ENCODE assay signal across 18 cellular contexts in genomic region chr2:42364653-42365052, GRCh38. TPM values are rescaled to one million over a fixed set of nuclear protein-coding genes. Genes with fewer than 3 reads are reported as not detected.
DNase-seq lines count a peak whose midpoint lies in the region; ATAC-seq and TF ChIP-seq lines count a peak whose summit lies in the region.
"Had no signal": no experiment of that assay in that cellular context is flagged by ENCODE, and none has a peak within 500 bp of the region (broad histone marks: within the 10 kb centered on the region; RNA-seq: fewer than 3 reads in every experiment).

No MANE protein-coding gene starts in this region.

- no peaks in the 10 kb centered on the region for H3K9me2 ChIP-seq in neural cell (ENCODE audit: insufficient read depth, low read length)

- H3K27ac ChIP-seq in neural cell (ENCODE audit: low read length): peak overlapping the region; percentile 85
- H3K27ac ChIP-seq: BLaER1, C4-2B had no signal

- H3K4me2 ChIP-seq in neural cell (ENCODE audit: low read length): peak overlapping the region; percentile 49
- H3K4me2 ChIP-seq: BLaER1 had no signal

- peak; percentile 75 for DNase-seq in NCI-H1694 treated with DMSO at 0.1 percent for 48 hours (lab: John Stamatoyannopoulos, UW)
- DNase-seq in left kidney (ENCODE audit: low read depth, low spot score): peak; percentile 56
- no peak for DNase-seq in NCI-H1105 treated with DMSO at 0.1 percent for 48 hours (lab: John Stamatoyannopoulos, UW)
- no peak for DNase-seq in stimulated activated CD4-positive, alpha-beta T cell treated with anti-CD3 and anti-CD28 coated beads, Interleukin-1b, Interleukin-23, amount 100 ng/mL, for 48 hours
- DNase-seq: CD4-positive, CD25-positive, alpha-beta regulatory T cell; CD8-positive, alpha-beta memory T cell; DMS 273 treated with DMSO at 0.1 percent for 48 hours; DMS79; EL; GDM1; GOT3; HFFc6 had no signal

- no peaks in the 10 kb centered on the region for H3K36me3 ChIP-seq in neural cell (ENCODE audit: insufficient read depth, low read length)
- H3K36me3 ChIP-seq: BLaER1, HAP-1 had no signal

- no peak for TF ChIP-seq CTCF in neural cell (IDR thresholded peaks at IDR 0.05; ENCODE audit: poor library complexity, severe bottlenecking)

- no peaks in the 10 kb centered on the region for H3F3A ChIP-seq in neural cell (ENCODE audit: insufficient read depth, low read length, poor library complexity, severe bottlenecking)

- H3K9ac ChIP-seq in neural cell (ENCODE audit: low read length): peak overlapping the region; percentile 48
- H3K9ac ChIP-seq: BLaER1 had no signal

- peak; percentile 30 for TF ChIP-seq EP300 in neural cell (conservative IDR thresholded peaks at IDR 0.05; ENCODE audit: poor library complexity, severe bottlenecking)

- H3K27me3 ChIP-seq in neural cell (ENCODE audit: insufficient read depth, low read depth, low read length): no peaks in the 10 kb centered on the region
- H3K27me3 ChIP-seq: BLaER1 had no signal

- peaks cover 15% of the 10 kb centered on the region for H3K79me2 ChIP-seq in neural cell (replicated peaks; ENCODE audit: insufficient read depth, low read length)

- TF ChIP-seq RAD21 in neural cell (conservative IDR thresholded peaks at IDR 0.05): no peak

- no peaks in the 10 kb centered on the region for H3K9me3 ChIP-seq in neural cell (ENCODE audit: low read length)
- H3K9me3 ChIP-seq: BLaER1, HAP-1 had no signal

- ATAC-seq in HG02870 (IDR thresholded peaks at IDR 0.05; ENCODE audit: unreplicated experiment): no peak
- ATAC-seq: GM12878 had no signal

- no peaks in the 10 kb centered on the region for H4K20me1 ChIP-seq in neural cell (ENCODE audit: insufficient read depth)

- H2AFZ ChIP-seq in neural cell (ENCODE audit: low read depth, low read length): peak overlapping the region; percentile 29

- peak overlapping the region; percentile 41 for H3K4me3 ChIP-seq in neural cell (ENCODE audit: low read length)
- H3K4me3 ChIP-seq: BLaER1, GM12878, HAP-1 had no signal

TF ChIP-seq in neural cell, 6 proteins besides CTCF, POLR2A, EP300 and RAD21:
- TF ChIP-seq, protein P1, sequence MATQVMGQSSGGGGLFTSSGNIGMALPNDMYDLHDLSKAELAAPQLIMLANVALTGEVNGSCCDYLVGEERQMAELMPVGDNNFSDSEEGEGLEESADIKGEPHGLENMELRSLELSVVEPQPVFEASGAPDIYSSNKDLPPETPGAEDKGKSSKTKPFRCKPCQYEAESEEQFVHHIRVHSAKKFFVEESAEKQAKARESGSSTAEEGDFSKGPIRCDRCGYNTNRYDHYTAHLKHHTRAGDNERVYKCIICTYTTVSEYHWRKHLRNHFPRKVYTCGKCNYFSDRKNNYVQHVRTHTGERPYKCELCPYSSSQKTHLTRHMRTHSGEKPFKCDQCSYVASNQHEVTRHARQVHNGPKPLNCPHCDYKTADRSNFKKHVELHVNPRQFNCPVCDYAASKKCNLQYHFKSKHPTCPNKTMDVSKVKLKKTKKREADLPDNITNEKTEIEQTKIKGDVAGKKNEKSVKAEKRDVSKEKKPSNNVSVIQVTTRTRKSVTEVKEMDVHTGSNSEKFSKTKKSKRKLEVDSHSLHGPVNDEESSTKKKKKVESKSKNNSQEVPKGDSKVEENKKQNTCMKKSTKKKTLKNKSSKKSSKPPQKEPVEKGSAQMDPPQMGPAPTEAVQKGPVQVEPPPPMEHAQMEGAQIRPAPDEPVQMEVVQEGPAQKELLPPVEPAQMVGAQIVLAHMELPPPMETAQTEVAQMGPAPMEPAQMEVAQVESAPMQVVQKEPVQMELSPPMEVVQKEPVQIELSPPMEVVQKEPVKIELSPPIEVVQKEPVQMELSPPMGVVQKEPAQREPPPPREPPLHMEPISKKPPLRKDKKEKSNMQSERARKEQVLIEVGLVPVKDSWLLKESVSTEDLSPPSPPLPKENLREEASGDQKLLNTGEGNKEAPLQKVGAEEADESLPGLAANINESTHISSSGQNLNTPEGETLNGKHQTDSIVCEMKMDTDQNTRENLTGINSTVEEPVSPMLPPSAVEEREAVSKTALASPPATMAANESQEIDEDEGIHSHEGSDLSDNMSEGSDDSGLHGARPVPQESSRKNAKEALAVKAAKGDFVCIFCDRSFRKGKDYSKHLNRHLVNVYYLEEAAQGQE (IDR thresholded peaks at IDR 0.05; ENCODE audit: borderline replicate concordance): peak; percentile 56
- TF ChIP-seq POLR2AphosphoS5 (IDR thresholded peaks at IDR 0.05): peak; percentile 38
- no peak for TF ChIP-seq TAF1 (IDR thresholded peaks at IDR 0.05; ENCODE audit: low read depth)
- no peak for TF ChIP-seq EZH2 (IDR thresholded peaks at IDR 0.05; ENCODE audit: borderline replicate concordance, insufficient read depth, low read length, poor library complexity, severe bottlenecking)
- no peak for TF ChIP-seq MXI1 (conservative IDR thresholded peaks at IDR 0.05; ENCODE audit: poor library complexity, severe bottlenecking)
- TF ChIP-seq SMC3 (conservative IDR thresholded peaks at IDR 0.05; ENCODE audit: poor library complexity): no peak
TF ChIP-seq in neural cell: peak in this region for 2.

RNA-seq across cellular contexts. Expression of gene COX7A2L, which starts 3.6 kb away (rescaled TPM):
- 396 and 425 TPM in 2 replicates for polyA plus RNA-seq in neural cell
- polyA minus RNA-seq in neural cell: 232 and 277 TPM in 2 replicates

Comparison
In these comparisons a context has a peak if more than half of its experiments do, and no peak if none do; other contexts are left out.
1. DNase-seq: peak in NCI-H1694 treated with DMSO at 0.1 percent for 48 hours (single experiment) and left kidney (single experiment); none in NCI-H1105 treated with DMSO at 0.1 percent for 48 hours (single experiment) and stimulated activated CD4-positive, alpha-beta T cell treated with anti-CD3 and anti-CD28 coated beads, Interleukin-1b, Interleukin-23, amount 100 ng/mL, for 48 hours (single experiment).